In genomic region chr6:41560440-41561192, GRCh38 we compare ENCODE assay signal across 8 cellular contexts. TPM values are rescaled to one million over a fixed set of nuclear protein-coding genes. Genes with fewer than 3 reads are reported as not detected.
DNase-seq lines count a peak whose midpoint lies in the region; ATAC-seq and TF ChIP-seq lines count a peak whose summit lies in the region.

No MANE protein-coding gene starts in this region.

- in situ Hi-C loops in gastrocnemius medialis (cut with MboI; ENCODE audit: low sequenced_read_pairs in 4 of 4), result no loop called here

- no peaks in the 10 kb centered on the region for H3K36me3 ChIP-seq in gastrocnemius medialis

- ATAC-seq in gastrocnemius medialis, result no peak

- H3K9me3 ChIP-seq in gastrocnemius medialis, result no peaks in the 10 kb centered on the region

- peak; percentile 49 for DNase-seq in SIG-M5 treated with dmso at 0.1 percent for 504 hours (lab: John Stamatoyannopoulos, UW; ENCODE audit: unreplicated experiment)
- no peak for DNase-seq in SIG-M5 (lab: John Stamatoyannopoulos, UW)
- DNase-seq in NCI-H146 treated with DMSO at 0.1 percent for 48 hours (lab: John Stamatoyannopoulos, UW; ENCODE audit: unreplicated experiment), result peak; percentile 27
- DNase-seq in activated T-helper 1 cell treated with anti-CD3 and anti-CD28 coated beads, Interleukin-12 subunit alpha, Interleukin-12 subunit beta, Interleukin-2, Interleukin-4 antibody, amounts not matched to agents 30 ng/mL and 10 ng/mL and 1 ng/mL, durations not matched to agents 14 hours and 24 hours and 36 hours (ENCODE audit: low spot score), result peak; percentile 79
- DNase-seq in germinal center (ENCODE audit: low spot score), result peak; percentile 87
- DNase-seq in gastrocnemius medialis, result no peak
- no peak for DNase-seq in hippocampal formation (lab: John Stamatoyannopoulos, UW)
- no peak for DNase-seq in NCI-H2081 treated with DMSO at 0.1 percent for 48 hours (lab: John Stamatoyannopoulos, UW)

- no peak for TF ChIP-seq POLR2A in gastrocnemius medialis (IDR thresholded peaks at IDR 0.05)

- H3K27me3 Mint-ChIP-seq in activated T-helper 1 cell treated with anti-CD3 and anti-CD28 coated beads, Interleukin-12 subunit alpha, Interleukin-12 subunit beta, Interleukin-2, Interleukin-4 antibody, amounts not matched to agents 30 ng/mL and 10 ng/mL and 1 ng/mL, durations not matched to agents 14 hours and 24 hours and 36 hours (ENCODE audit: insufficient read depth), result peaks cover 35% of the 10 kb centered on the region

- no peaks in the 10 kb centered on the region for H3K9me3 Mint-ChIP-seq in activated T-helper 1 cell treated with anti-CD3 and anti-CD28 coated beads, Interleukin-12 subunit alpha, Interleukin-12 subunit beta, Interleukin-2, Interleukin-4 antibody, amounts not matched to agents 30 ng/mL and 10 ng/mL and 1 ng/mL, durations not matched to agents 14 hours and 24 hours and 36 hours

- intact Hi-C loops in activated T-helper 1 cell treated with anti-CD3 and anti-CD28 coated beads, Interleukin-12 subunit alpha, Interleukin-12 subunit beta, Interleukin-2, Interleukin-4 antibody, amounts not matched to agents 30 ng/mL and 10 ng/mL and 1 ng/mL, durations not matched to agents 14 hours and 24 hours and 36 hours (cut with micrococcal nuclease), result loop anchor here (1.0 kb wide), 2 partner anchors 14 to 29 kb away; partner anchors contain the start of gene FOXP4
- intact Hi-C loops in gastrocnemius medialis (cut with DNase I; ENCODE audit: low total_unique reads), result no loop called here

- peak overlapping the region; percentile 87 for H3K4me3 Mint-ChIP-seq in activated T-helper 1 cell treated with anti-CD3 and anti-CD28 coated beads, Interleukin-12 subunit alpha, Interleukin-12 subunit beta, Interleukin-2, Interleukin-4 antibody, amounts not matched to agents 30 ng/mL and 10 ng/mL and 1 ng/mL, durations not matched to agents 14 hours and 24 hours and 36 hours

- no peak for TF ChIP-seq CTCF in gastrocnemius medialis (IDR thresholded peaks at IDR 0.05 in 4 of 5, conservative IDR thresholded peaks at IDR 0.05 in 1 of 5)

- H3K4me1 Mint-ChIP-seq in activated T-helper 1 cell treated with anti-CD3 and anti-CD28 coated beads, Interleukin-12 subunit alpha, Interleukin-12 subunit beta, Interleukin-2, Interleukin-4 antibody, amounts not matched to agents 30 ng/mL and 10 ng/mL and 1 ng/mL, durations not matched to agents 14 hours and 24 hours and 36 hours (ENCODE audit: low read depth), result peaks cover 23% of the 10 kb centered on the region

- H3K27ac Mint-ChIP-seq in activated T-helper 1 cell treated with anti-CD3 and anti-CD28 coated beads, Interleukin-12 subunit alpha, Interleukin-12 subunit beta, Interleukin-2, Interleukin-4 antibody, amounts not matched to agents 30 ng/mL and 10 ng/mL and 1 ng/mL, durations not matched to agents 14 hours and 24 hours and 36 hours, result peak overlapping the region; percentile 82

- peaks cover 9% of the 10 kb centered on the region for H3K36me3 Mint-ChIP-seq in activated T-helper 1 cell treated with anti-CD3 and anti-CD28 coated beads, Interleukin-12 subunit alpha, Interleukin-12 subunit beta, Interleukin-2, Interleukin-4 antibody, amounts not matched to agents 30 ng/mL and 10 ng/mL and 1 ng/mL, durations not matched to agents 14 hours and 24 hours and 36 hours (ENCODE audit: low read depth)

- H3K27me3 ChIP-seq in gastrocnemius medialis, result no peaks in the 10 kb centered on the region

- peak overlapping the region in 1 of 4 donors; percentile 33 for H3K27ac ChIP-seq in gastrocnemius medialis

- peaks cover 15 to 33% of the 10 kb centered on the region in 2 donors for H3K4me1 ChIP-seq in gastrocnemius medialis

- H3K4me3 ChIP-seq in gastrocnemius medialis, result peak overlapping the region; percentile 38 to 55 (median 42)

RNA-seq across cellular contexts. Expression of gene FOXP4, which starts 14.4 kb away (rescaled TPM):
- total RNA-seq in activated T-helper 1 cell treated with anti-CD3 and anti-CD28 coated beads, Interleukin-12 subunit alpha, Interleukin-12 subunit beta, Interleukin-2, Interleukin-4 antibody, amounts not matched to agents 30 ng/mL and 10 ng/mL and 1 ng/mL, durations not matched to agents 14 hours and 24 hours and 36 hours, result 21.6 and 24.0 TPM in 2 replicates
- 10 to 100 TPM in 1 of 4 donors, 1 to 10 TPM in 3; 3.4 to 11.4 (median 6.5) TPM for total RNA-seq in gastrocnemius medialis

Comparison
In these comparisons a context has a peak if more than half of its experiments do, and no peak if none do; other contexts are left out.
1. DNase-seq: peak in SIG-M5 treated with dmso at 0.1 percent for 504 hours (single experiment), NCI-H146 treated with DMSO at 0.1 percent for 48 hours (single experiment), activated T-helper 1 cell treated with anti-CD3 and anti-CD28 coated beads, Interleukin-12 subunit alpha, Interleukin-12 subunit beta, Interleukin-2, Interleukin-4 antibody, amounts not matched to agents 30 ng/mL and 10 ng/mL and 1 ng/mL, durations not matched to agents 14 hours and 24 hours and 36 hours (single experiment) and germinal center (single experiment); none in SIG-M5 (single experiment), gastrocnemius medialis (0 of 2), hippocampal formation (0 of 2) and NCI-H2081 treated with DMSO at 0.1 percent for 48 hours (single experiment).